ENCODE assay signal across 3 cellular contexts in genomic region chr3:196260784-196261183, GRCh38.
TF ChIP-seq lines count a peak whose summit lies in the region.

No MANE protein-coding gene starts in this region.

TF ChIP-seq in SK-N-SH treated with all-trans-retinoic acid at 6 μM for 48 hours, 23 proteins besides CTCF, POLR2A, EP300 and RAD21:
- TF ChIP-seq ZNF8 (CRISPR knock-in tag; IDR thresholded peaks at IDR 0.05) (peak; percentile 78), ZNF70 (CRISPR knock-in tag; IDR thresholded peaks at IDR 0.05) (no peak), ISL1 (CRISPR knock-in tag; IDR thresholded peaks at IDR 0.05) (no peak)

TF ChIP-seq in SK-N-SH, 30 proteins besides CTCF, POLR2A, EP300 and RAD21:
- no peak for TF ChIP-seq RFX5 (IDR thresholded peaks at IDR 0.05; ENCODE audit: low read length)
- TF ChIP-seq TAF1 (IDR thresholded peaks at IDR 0.05; ENCODE audit: borderline replicate concordance, low read depth, low read length) = no peak
- no peak for TF ChIP-seq JUND (IDR thresholded peaks at IDR 0.05)
- no peak for TF ChIP-seq PBX3 (IDR thresholded peaks at IDR 0.05)
- TF ChIP-seq NFIC (IDR thresholded peaks at IDR 0.05; ENCODE audit: borderline replicate concordance) = no peak
- TF ChIP-seq MXI1 (IDR thresholded peaks at IDR 0.05; ENCODE audit: low read depth, low read length) = no peak
- TF ChIP-seq ELF1 (IDR thresholded peaks at IDR 0.05) = no peak
- TF ChIP-seq RXRA (IDR thresholded peaks at IDR 0.05; ENCODE audit: borderline replicate concordance, low read depth) = no peak
- TF ChIP-seq MAX (IDR thresholded peaks at IDR 0.05; ENCODE audit: low read depth) = no peak
- no peak for TF ChIP-seq GABPA (IDR thresholded peaks at IDR 0.05; ENCODE audit: low read depth)
- no peak for TF ChIP-seq FOXM1 (IDR thresholded peaks at IDR 0.05; ENCODE audit: low read depth)
- no peak for TF ChIP-seq REST (IDR thresholded peaks at IDR 0.05; ENCODE audit: low read depth, low read length)

TF ChIP-seq in K562, 482 proteins besides CTCF, POLR2A, EP300 and RAD21:
- TF ChIP-seq CBX1 (IDR thresholded peaks at IDR 0.05; ENCODE audit: low read depth) = no peak
- TF ChIP-seq ARID3B (CRISPR knock-in tag; IDR thresholded peaks at IDR 0.05; ENCODE audit: borderline replicate concordance) = no peak
- no peak for TF ChIP-seq CBX5 (IDR thresholded peaks at IDR 0.05; ENCODE audit: borderline replicate concordance, low read depth)
- TF ChIP-seq TRIM24 (IDR thresholded peaks at IDR 0.05) = no peak
- TF ChIP-seq GABPA (tag; conservative IDR thresholded peaks at IDR 0.05; ENCODE audit: low read depth) = no peak
- no peak for TF ChIP-seq MBD2 (IDR thresholded peaks at IDR 0.05; ENCODE audit: borderline replicate concordance, low read depth)
- TF ChIP-seq ZNF3 (CRISPR knock-in tag; IDR thresholded peaks at IDR 0.05) = no peak
- TF ChIP-seq ZNF146 (CRISPR knock-in tag; IDR thresholded peaks at IDR 0.05; ENCODE audit: unreplicated experiment) = peak; percentile 78
